Comparison of ENCODE assay signal across 31 cellular contexts in the genomic region with DNA sequence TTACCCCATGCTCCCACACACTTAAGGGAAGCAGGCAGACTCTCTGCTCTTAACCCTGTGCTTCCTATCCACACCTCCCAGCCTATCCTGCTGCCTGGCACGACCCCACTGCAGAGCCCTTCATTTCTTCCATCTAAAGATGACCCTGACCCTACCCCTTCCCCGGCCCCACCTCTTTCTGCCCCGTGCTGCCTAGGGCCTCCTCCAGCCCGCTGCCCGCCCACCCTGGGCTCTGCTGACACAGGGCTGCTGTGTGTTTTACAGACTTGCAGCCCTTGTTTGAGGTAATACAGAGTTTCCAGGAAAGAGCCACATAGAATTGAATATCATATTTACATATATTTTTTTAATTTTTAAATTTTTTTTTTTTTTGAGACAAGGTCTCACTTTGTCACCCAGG. TPM values are rescaled to one million over a fixed set of nuclear protein-coding genes. Genes with fewer than 3 reads are reported as not detected.
"Had no signal": no experiment of that assay in that cellular context is flagged by ENCODE, and none has a peak within 500 bp of the region (broad histone marks: within the 10 kb centered on the region; RNA-seq: fewer than 3 reads in every experiment).

No MANE protein-coding gene starts in this region.

- H3K4me1 Mint-ChIP-seq: activated CD4-positive, alpha-beta memory T cell treated with anti-CD3 and anti-CD28 coated beads, Interleukin-2, amount 10 ng/mL, durations not matched to agents 7 days and 5 days; activated CD4-positive, alpha-beta T cell treated with anti-CD3 and anti-CD28 coated beads, Interleukin-2, amount 10 ng/mL, durations not matched to agents 7 days and 5 days; activated naive CD4-positive, alpha-beta T cell treated with anti-CD3 and anti-CD28 coated beads, Interleukin-2, amount 10 ng/mL, durations not matched to agents 7 days and 5 days; activated naive CD8-positive, alpha-beta T cell treated with anti-CD3 and anti-CD28 coated beads, Interleukin-2, amount 10 ng/mL, durations not matched to agents 7 days and 5 days had no signal

- H3K4me3 ChIP-seq: ascending aorta, breast epithelium, cardiac muscle cell, colonic mucosa, esophagus muscularis mucosa, gastrocnemius medialis, heart left ventricle had no signal

- H3K27ac Mint-ChIP-seq: activated CD4-positive, alpha-beta memory T cell treated with anti-CD3 and anti-CD28 coated beads, Interleukin-2, amount 10 ng/mL, durations not matched to agents 7 days and 5 days; activated CD4-positive, alpha-beta T cell treated with anti-CD3 and anti-CD28 coated beads, Interleukin-2, amount 10 ng/mL, durations not matched to agents 7 days and 5 days; activated naive CD4-positive, alpha-beta T cell treated with anti-CD3 and anti-CD28 coated beads, Interleukin-2, amount 10 ng/mL, durations not matched to agents 7 days and 5 days; activated naive CD4-positive, alpha-beta T cell treated with anti-CD3 and anti-CD28 coated beads, Interleukin-2, amount 50 U/mL, for 72 hours; activated naive CD8-positive, alpha-beta T cell treated with anti-CD3 and anti-CD28 coated beads, Interleukin-2, amount 10 ng/mL, durations not matched to agents 7 days and 5 days; activated T-cell treated with anti-CD3 and anti-CD28 coated beads, Interleukin-2, amount 50 U/mL, for 24 hours; activated T-cell treated with anti-CD3 and anti-CD28 coated beads, Interleukin-2, amount 50 U/mL, for 72 hours; endodermal cell had no signal

- H3K27ac ChIP-seq: ascending aorta, breast epithelium, cardiac muscle cell, colonic mucosa, esophagus muscularis mucosa, foreskin keratinocyte, gastrocnemius medialis, heart left ventricle had no signal

- ATAC-seq: activated naive CD4-positive, alpha-beta T cell treated with anti-CD3 and anti-CD28 coated beads, Interleukin-2, amount 50 U/mL, for 72 hours; activated T-cell treated with anti-CD3 and anti-CD28 coated beads, Interleukin-2, amount 50 U/mL, for 72 hours; foreskin keratinocyte; gastrocnemius medialis had no signal

- DNase-seq: activated CD4-positive, alpha-beta memory T cell treated with anti-CD3 and anti-CD28 coated beads, Interleukin-2, amount 10 ng/mL, durations not matched to agents 7 days and 5 days; activated CD4-positive, alpha-beta T cell treated with anti-CD3 and anti-CD28 coated beads for 1 hour; activated CD4-positive, alpha-beta T cell treated with anti-CD3 and anti-CD28 coated beads for 4 hours; activated CD4-positive, alpha-beta T cell treated with anti-CD3 and anti-CD28 coated beads, Interleukin-2, amount 10 ng/mL, durations not matched to agents 7 days and 5 days; activated CD4-positive, alpha-beta T cell treated with anti-CD3 and anti-CD28 coated beads, Interleukin-2, amount 50 U/mL, for 4 hours; activated CD4-positive, CD25-positive, alpha-beta regulatory T cell; activated CD8-positive, alpha-beta memory T cell treated with anti-CD3 and anti-CD28 coated beads, Interleukin-2, amount 50 U/mL, for 48 hours; activated gamma-delta T cell; activated naive CD4-positive, alpha-beta T cell; activated naive CD4-positive, alpha-beta T cell treated with anti-CD3 and anti-CD28 coated beads, Interleukin-2, amount 10 ng/mL, durations not matched to agents 7 days and 5 days; activated naive CD8-positive, alpha-beta T cell treated with anti-CD3 and anti-CD28 coated beads, Interleukin-2, amount 10 ng/mL, durations not matched to agents 7 days and 5 days; activated T-cell treated with anti-CD3 and anti-CD28 coated beads for 4 hours; activated T-cell treated with anti-CD3 and anti-CD28 coated beads, Interleukin-2, amount 50 U/mL, for 24 hours; activated T-cell treated with anti-CD3 and anti-CD28 coated beads, Interleukin-2, amount 50 U/mL, for 72 hours; central memory CD4-positive, alpha-beta T cell; cerebellar nuclear complex; colonic mucosa; effector CD8-positive, alpha-beta T cell; endodermal cell; erythroblast; foreskin keratinocyte; gastrocnemius medialis; glutamatergic neuron; heart left ventricle; T-helper 2 cell had no signal

- H3K4me3 Mint-ChIP-seq: activated CD4-positive, alpha-beta memory T cell treated with anti-CD3 and anti-CD28 coated beads, Interleukin-2, amount 10 ng/mL, durations not matched to agents 7 days and 5 days; activated CD4-positive, alpha-beta T cell treated with anti-CD3 and anti-CD28 coated beads, Interleukin-2, amount 10 ng/mL, durations not matched to agents 7 days and 5 days; activated naive CD4-positive, alpha-beta T cell treated with anti-CD3 and anti-CD28 coated beads, Interleukin-2, amount 10 ng/mL, durations not matched to agents 7 days and 5 days; activated naive CD8-positive, alpha-beta T cell treated with anti-CD3 and anti-CD28 coated beads, Interleukin-2, amount 10 ng/mL, durations not matched to agents 7 days and 5 days; activated T-cell treated with anti-CD3 and anti-CD28 coated beads, Interleukin-2, amount 50 U/mL, for 24 hours; activated T-cell treated with anti-CD3 and anti-CD28 coated beads, Interleukin-2, amount 50 U/mL, for 72 hours; brain; endodermal cell had no signal

- H3K27me3 ChIP-seq: ascending aorta, breast epithelium, cardiac muscle cell, colonic mucosa, foreskin keratinocyte, gastrocnemius medialis, heart left ventricle had no signal

- H3K36me3 ChIP-seq: ascending aorta, breast epithelium, cardiac muscle cell, colonic mucosa, esophagus muscularis mucosa, gastrocnemius medialis, heart left ventricle had no signal

- H3K36me3 Mint-ChIP-seq: activated naive CD4-positive, alpha-beta T cell treated with anti-CD3 and anti-CD28 coated beads, Interleukin-2, amount 10 ng/mL, durations not matched to agents 7 days and 5 days; activated naive CD4-positive, alpha-beta T cell treated with anti-CD3 and anti-CD28 coated beads, Interleukin-2, amount 50 U/mL, for 72 hours; activated naive CD8-positive, alpha-beta T cell treated with anti-CD3 and anti-CD28 coated beads, Interleukin-2, amount 10 ng/mL, durations not matched to agents 7 days and 5 days; brain had no signal

- H3K4me1 ChIP-seq: breast epithelium, colonic mucosa, gastrocnemius medialis had no signal

- H3K9me3 ChIP-seq: ascending aorta, breast epithelium, colonic mucosa, esophagus muscularis mucosa, gastrocnemius medialis, heart left ventricle had no signal

- H3K9me3 Mint-ChIP-seq: activated CD4-positive, alpha-beta memory T cell treated with anti-CD3 and anti-CD28 coated beads, Interleukin-2, amount 10 ng/mL, durations not matched to agents 7 days and 5 days; activated CD4-positive, alpha-beta T cell treated with anti-CD3 and anti-CD28 coated beads, Interleukin-2, amount 10 ng/mL, durations not matched to agents 7 days and 5 days; activated naive CD4-positive, alpha-beta T cell treated with anti-CD3 and anti-CD28 coated beads, Interleukin-2, amount 10 ng/mL, durations not matched to agents 7 days and 5 days; activated naive CD4-positive, alpha-beta T cell treated with anti-CD3 and anti-CD28 coated beads, Interleukin-2, amount 50 U/mL, for 72 hours; activated naive CD8-positive, alpha-beta T cell treated with anti-CD3 and anti-CD28 coated beads, Interleukin-2, amount 10 ng/mL, durations not matched to agents 7 days and 5 days; activated T-cell treated with anti-CD3 and anti-CD28 coated beads, Interleukin-2, amount 50 U/mL, for 24 hours; activated T-cell treated with anti-CD3 and anti-CD28 coated beads, Interleukin-2, amount 50 U/mL, for 72 hours; endodermal cell had no signal

RNA-seq across cellular contexts. Expression of gene MEOX1, which starts 42.0 kb away (rescaled TPM):
- total RNA-seq: endodermal cell had no signal
